1 cellular context compared by ENCODE assay signal in the genomic region with DNA sequence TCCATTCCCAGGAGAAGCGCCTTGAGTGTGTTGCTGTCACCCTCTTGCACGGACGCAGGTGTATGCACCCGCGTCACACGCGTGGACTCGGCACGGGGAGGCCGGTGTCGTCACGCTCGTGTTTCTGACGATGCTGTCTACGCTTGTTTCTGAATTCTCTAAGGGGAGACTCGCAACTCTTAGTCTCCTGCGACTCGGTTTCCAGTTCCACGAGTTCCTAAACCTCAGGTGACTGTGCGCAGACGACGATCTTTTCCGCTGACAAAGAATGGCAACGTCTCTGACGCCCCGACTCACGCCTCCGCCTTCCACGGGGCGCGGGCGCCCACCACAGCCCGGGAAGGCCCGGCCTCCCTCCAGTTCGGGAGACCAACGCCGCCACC.
A peak's percentile ranks its signal among the peaks of the same experiment; 100 is the strongest.
TF ChIP-seq lines count a peak whose summit lies in the region.

No MANE protein-coding gene starts in this region.

TF ChIP-seq in K562, 482 proteins besides CTCF, POLR2A, EP300 and RAD21 (continued from another document):
- TF ChIP-seq, protein P1, sequence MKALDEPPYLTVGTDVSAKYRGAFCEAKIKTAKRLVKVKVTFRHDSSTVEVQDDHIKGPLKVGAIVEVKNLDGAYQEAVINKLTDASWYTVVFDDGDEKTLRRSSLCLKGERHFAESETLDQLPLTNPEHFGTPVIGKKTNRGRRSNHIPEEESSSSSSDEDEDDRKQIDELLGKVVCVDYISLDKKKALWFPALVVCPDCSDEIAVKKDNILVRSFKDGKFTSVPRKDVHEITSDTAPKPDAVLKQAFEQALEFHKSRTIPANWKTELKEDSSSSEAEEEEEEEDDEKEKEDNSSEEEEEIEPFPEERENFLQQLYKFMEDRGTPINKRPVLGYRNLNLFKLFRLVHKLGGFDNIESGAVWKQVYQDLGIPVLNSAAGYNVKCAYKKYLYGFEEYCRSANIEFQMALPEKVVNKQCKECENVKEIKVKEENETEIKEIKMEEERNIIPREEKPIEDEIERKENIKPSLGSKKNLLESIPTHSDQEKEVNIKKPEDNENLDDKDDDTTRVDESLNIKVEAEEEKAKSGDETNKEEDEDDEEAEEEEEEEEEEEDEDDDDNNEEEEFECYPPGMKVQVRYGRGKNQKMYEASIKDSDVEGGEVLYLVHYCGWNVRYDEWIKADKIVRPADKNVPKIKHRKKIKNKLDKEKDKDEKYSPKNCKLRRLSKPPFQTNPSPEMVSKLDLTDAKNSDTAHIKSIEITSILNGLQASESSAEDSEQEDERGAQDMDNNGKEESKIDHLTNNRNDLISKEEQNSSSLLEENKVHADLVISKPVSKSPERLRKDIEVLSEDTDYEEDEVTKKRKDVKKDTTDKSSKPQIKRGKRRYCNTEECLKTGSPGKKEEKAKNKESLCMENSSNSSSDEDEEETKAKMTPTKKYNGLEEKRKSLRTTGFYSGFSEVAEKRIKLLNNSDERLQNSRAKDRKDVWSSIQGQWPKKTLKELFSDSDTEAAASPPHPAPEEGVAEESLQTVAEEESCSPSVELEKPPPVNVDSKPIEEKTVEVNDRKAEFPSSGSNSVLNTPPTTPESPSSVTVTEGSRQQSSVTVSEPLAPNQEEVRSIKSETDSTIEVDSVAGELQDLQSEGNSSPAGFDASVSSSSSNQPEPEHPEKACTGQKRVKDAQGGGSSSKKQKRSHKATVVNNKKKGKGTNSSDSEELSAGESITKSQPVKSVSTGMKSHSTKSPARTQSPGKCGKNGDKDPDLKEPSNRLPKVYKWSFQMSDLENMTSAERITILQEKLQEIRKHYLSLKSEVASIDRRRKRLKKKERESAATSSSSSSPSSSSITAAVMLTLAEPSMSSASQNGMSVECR (CRISPR knock-in tag; IDR thresholded peaks at IDR 0.05), result peak; percentile 78
- TF ChIP-seq GTF2F1 (IDR thresholded peaks at IDR 0.05; ENCODE audit: low read depth, low read length) (no peak), FOXM1 (IDR thresholded peaks at IDR 0.05; ENCODE audit: low read depth) (no peak), FOXM1 (CRISPR knock-in tag; IDR thresholded peaks at IDR 0.05; ENCODE audit: low read depth) (no peak), RBBP5 (IDR thresholded peaks at IDR 0.05; ENCODE audit: borderline replicate concordance, insufficient read depth, low read length, poor library complexity, severe bottlenecking) (peak; percentile 48), TEAD1 (CRISPR knock-in tag; IDR thresholded peaks at IDR 0.05) (no peak; a peak in 1 of 4 replicates), KLF1 (tag; IDR thresholded peaks at IDR 0.05) (no peak), MYC (IDR thresholded peaks at IDR 0.05; ENCODE audit: low read depth, low read length) (no peak), MYC (CRISPR knock-in tag; IDR thresholded peaks at IDR 0.05; ENCODE audit: borderline replicate concordance, low read depth) (peak; percentile 57; the same call in 1 of the 2 replicates), PTRF (tag; IDR thresholded peaks at IDR 0.05) (no peak), HNRNPUL1 (IDR thresholded peaks at IDR 0.05; ENCODE audit: low read length) (no peak), SETDB1 (IDR thresholded peaks at IDR 0.05; ENCODE audit: low read length) (no peak), MTA1 (IDR thresholded peaks at IDR 0.05; ENCODE audit: borderline replicate concordance) (no peak), HDAC1 (IDR thresholded peaks at IDR 0.05) (peak in 1 of 2 experiments; percentile 9; a peak in 1 of 4 replicates), TGIF2 (CRISPR knock-in tag; IDR thresholded peaks at IDR 0.05) (no peak), SAP30 (IDR thresholded peaks at IDR 0.05; ENCODE audit: borderline replicate concordance, insufficient read depth, low read depth, low read length, poor library complexity, severe bottlenecking) (peak; percentile 52), ZNF23 (CRISPR knock-in tag; IDR thresholded peaks at IDR 0.05) (no peak), GATAD2A (IDR thresholded peaks at IDR 0.05) (no peak), CREB1 (IDR thresholded peaks at IDR 0.05) (0 out of 2 replicates have a peak, but pooled peaks have one; percentile 60), CREB1 (CRISPR knock-in tag; IDR thresholded peaks at IDR 0.05) (no peak), ZNF41 (CRISPR knock-in tag; conservative IDR thresholded peaks at IDR 0.05) (no peak)
- TF ChIP-seq, protein P2, sequence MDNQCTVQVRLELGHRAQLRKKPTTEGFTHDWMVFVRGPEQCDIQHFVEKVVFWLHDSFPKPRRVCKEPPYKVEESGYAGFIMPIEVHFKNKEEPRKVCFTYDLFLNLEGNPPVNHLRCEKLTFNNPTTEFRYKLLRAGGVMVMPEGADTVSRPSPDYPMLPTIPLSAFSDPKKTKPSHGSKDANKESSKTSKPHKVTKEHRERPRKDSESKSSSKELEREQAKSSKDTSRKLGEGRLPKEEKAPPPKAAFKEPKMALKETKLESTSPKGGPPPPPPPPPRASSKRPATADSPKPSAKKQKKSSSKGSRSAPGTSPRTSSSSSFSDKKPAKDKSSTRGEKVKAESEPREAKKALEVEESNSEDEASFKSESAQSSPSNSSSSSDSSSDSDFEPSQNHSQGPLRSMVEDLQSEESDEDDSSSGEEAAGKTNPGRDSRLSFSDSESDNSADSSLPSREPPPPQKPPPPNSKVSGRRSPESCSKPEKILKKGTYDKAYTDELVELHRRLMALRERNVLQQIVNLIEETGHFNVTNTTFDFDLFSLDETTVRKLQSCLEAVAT (IDR thresholded peaks at IDR 0.05), result 0 out of 4 replicates have a peak, but pooled peaks of 1 of the 2 experiments have one; percentile 35
- TF ChIP-seq, protein P3, sequence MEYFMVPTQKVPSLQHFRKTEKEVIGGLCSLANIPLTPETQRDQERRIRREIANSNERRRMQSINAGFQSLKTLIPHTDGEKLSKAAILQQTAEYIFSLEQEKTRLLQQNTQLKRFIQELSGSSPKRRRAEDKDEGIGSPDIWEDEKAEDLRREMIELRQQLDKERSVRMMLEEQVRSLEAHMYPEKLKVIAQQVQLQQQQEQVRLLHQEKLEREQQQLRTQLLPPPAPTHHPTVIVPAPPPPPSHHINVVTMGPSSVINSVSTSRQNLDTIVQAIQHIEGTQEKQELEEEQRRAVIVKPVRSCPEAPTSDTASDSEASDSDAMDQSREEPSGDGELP (CRISPR knock-in tag; IDR thresholded peaks at IDR 0.05; ENCODE audit: borderline replicate concordance), result peak; percentile 39; the same call in 1 of the 2 replicates
- TF ChIP-seq, protein P4, sequence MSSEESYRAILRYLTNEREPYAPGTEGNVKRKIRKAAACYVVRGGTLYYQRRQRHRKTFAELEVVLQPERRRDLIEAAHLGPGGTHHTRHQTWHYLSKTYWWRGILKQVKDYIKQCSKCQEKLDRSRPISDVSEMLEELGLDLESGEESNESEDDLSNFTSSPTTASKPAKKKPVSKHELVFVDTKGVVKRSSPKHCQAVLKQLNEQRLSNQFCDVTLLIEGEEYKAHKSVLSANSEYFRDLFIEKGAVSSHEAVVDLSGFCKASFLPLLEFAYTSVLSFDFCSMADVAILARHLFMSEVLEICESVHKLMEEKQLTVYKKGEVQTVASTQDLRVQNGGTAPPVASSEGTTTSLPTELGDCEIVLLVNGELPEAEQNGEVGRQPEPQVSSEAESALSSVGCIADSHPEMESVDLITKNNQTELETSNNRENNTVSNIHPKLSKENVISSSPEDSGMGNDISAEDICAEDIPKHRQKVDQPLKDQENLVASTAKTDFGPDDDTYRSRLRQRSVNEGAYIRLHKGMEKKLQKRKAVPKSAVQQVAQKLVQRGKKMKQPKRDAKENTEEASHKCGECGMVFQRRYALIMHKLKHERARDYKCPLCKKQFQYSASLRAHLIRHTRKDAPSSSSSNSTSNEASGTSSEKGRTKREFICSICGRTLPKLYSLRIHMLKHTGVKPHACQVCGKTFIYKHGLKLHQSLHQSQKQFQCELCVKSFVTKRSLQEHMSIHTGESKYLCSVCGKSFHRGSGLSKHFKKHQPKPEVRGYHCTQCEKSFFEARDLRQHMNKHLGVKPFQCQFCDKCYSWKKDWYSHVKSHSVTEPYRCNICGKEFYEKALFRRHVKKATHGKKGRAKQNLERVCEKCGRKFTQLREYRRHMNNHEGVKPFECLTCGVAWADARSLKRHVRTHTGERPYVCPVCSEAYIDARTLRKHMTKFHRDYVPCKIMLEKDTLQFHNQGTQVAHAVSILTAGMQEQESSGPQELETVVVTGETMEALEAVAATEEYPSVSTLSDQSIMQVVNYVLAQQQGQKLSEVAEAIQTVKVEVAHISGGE (CRISPR knock-in tag; IDR thresholded peaks at IDR 0.05), result no peak
- TF ChIP-seq, protein P5, sequence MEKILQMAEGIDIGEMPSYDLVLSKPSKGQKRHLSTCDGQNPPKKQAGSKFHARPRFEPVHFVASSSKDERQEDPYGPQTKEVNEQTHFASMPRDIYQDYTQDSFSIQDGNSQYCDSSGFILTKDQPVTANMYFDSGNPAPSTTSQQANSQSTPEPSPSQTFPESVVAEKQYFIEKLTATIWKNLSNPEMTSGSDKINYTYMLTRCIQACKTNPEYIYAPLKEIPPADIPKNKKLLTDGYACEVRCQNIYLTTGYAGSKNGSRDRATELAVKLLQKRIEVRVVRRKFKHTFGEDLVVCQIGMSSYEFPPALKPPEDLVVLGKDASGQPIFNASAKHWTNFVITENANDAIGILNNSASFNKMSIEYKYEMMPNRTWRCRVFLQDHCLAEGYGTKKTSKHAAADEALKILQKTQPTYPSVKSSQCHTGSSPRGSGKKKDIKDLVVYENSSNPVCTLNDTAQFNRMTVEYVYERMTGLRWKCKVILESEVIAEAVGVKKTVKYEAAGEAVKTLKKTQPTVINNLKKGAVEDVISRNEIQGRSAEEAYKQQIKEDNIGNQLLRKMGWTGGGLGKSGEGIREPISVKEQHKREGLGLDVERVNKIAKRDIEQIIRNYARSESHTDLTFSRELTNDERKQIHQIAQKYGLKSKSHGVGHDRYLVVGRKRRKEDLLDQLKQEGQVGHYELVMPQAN (IDR thresholded peaks at IDR 0.05; ENCODE audit: borderline replicate concordance), result peak; percentile 26; the same call in 1 of the 2 replicates
- TF ChIP-seq, protein P6, sequence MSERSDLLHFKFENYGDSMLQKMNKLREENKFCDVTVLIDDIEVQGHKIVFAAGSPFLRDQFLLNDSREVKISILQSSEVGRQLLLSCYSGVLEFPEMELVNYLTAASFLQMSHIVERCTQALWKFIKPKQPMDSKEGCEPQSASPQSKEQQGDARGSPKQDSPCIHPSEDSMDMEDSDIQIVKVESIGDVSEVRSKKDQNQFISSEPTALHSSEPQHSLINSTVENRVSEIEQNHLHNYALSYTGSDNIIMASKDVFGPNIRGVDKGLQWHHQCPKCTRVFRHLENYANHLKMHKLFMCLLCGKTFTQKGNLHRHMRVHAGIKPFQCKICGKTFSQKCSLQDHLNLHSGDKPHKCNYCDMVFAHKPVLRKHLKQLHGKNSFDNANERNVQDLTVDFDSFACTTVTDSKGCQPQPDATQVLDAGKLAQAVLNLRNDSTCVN (CRISPR knock-in tag; IDR thresholded peaks at IDR 0.05), result no peak
- TF ChIP-seq, protein P7, sequence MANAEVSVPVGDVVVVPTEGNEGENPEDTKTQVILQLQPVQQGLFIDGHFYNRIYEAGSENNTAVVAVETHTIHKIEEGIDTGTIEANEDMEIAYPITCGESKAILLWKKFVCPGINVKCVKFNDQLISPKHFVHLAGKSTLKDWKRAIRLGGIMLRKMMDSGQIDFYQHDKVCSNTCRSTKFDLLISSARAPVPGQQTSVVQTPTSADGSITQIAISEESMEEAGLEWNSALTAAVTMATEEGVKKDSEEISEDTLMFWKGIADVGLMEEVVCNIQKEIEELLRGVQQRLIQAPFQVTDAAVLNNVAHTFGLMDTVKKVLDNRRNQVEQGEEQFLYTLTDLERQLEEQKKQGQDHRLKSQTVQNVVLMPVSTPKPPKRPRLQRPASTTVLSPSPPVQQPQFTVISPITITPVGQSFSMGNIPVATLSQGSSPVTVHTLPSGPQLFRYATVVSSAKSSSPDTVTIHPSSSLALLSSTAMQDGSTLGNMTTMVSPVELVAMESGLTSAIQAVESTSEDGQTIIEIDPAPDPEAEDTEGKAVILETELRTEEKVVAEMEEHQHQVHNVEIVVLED (CRISPR knock-in tag; IDR thresholded peaks at IDR 0.05), result no peak
- TF ChIP-seq, protein P8, sequence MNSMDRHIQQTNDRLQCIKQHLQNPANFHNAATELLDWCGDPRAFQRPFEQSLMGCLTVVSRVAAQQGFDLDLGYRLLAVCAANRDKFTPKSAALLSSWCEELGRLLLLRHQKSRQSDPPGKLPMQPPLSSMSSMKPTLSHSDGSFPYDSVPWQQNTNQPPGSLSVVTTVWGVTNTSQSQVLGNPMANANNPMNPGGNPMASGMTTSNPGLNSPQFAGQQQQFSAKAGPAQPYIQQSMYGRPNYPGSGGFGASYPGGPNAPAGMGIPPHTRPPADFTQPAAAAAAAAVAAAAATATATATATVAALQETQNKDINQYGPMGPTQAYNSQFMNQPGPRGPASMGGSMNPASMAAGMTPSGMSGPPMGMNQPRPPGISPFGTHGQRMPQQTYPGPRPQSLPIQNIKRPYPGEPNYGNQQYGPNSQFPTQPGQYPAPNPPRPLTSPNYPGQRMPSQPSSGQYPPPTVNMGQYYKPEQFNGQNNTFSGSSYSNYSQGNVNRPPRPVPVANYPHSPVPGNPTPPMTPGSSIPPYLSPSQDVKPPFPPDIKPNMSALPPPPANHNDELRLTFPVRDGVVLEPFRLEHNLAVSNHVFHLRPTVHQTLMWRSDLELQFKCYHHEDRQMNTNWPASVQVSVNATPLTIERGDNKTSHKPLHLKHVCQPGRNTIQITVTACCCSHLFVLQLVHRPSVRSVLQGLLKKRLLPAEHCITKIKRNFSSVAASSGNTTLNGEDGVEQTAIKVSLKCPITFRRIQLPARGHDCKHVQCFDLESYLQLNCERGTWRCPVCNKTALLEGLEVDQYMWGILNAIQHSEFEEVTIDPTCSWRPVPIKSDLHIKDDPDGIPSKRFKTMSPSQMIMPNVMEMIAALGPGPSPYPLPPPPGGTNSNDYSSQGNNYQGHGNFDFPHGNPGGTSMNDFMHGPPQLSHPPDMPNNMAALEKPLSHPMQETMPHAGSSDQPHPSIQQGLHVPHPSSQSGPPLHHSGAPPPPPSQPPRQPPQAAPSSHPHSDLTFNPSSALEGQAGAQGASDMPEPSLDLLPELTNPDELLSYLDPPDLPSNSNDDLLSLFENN (IDR thresholded peaks at IDR 0.05; ENCODE audit: low read depth in 2 of 2, low read length in 2 of 2), result 0 out of 4 replicates have a peak, but pooled peaks of 1 of the 2 experiments have one; percentile 9
